ENCODE assay signal across 18 cellular contexts in genomic region chr4:102318105-102318504, GRCh38. TPM values are rescaled to one million over a fixed set of nuclear protein-coding genes. Genes with fewer than 3 reads are reported as not detected.
A peak's percentile ranks its signal among the peaks of the same experiment; 100 is the strongest.
DNase-seq lines count a peak whose midpoint lies in the region; ATAC-seq and TF ChIP-seq lines count a peak whose summit lies in the region.
"Had no signal": no experiment of that assay in that cellular context is flagged by ENCODE, and none has a peak within 500 bp of the region (broad histone marks: within the 10 kb centered on the region; RNA-seq: fewer than 3 reads in every experiment).

No MANE protein-coding gene starts in this region.

- TF ChIP-seq CTCF in WTC11 (IDR thresholded peaks at IDR 0.05) (no peak), nephron (IDR thresholded peaks at IDR 0.05; ENCODE audit: unreplicated experiment in 3 of 3) (no peak)

- POLR2A ChIA-PET in WTC11 (lab: Charles Lee) = no interaction called here

- no peak for TF ChIP-seq POLR2A in erythroblast (IDR thresholded peaks at IDR 0.05; ENCODE audit: low read length)

- H3K9me3 Mint-ChIP-seq in WTC11 = peaks cover 8% of the 10 kb centered on the region
- no peaks in the 10 kb centered on the region for H3K9me3 Mint-ChIP-seq in nephron
- H3K9me3 Mint-ChIP-seq: CD8-positive, alpha-beta T cell had no signal

- H3K36me3 Mint-ChIP-seq in WTC11 = peaks cover 20% of the 10 kb centered on the region
- peaks cover 14% of the 10 kb centered on the region for H3K36me3 Mint-ChIP-seq in nephron (ENCODE audit: low read depth)

- H3K4me3 Mint-ChIP-seq in WTC11 (no peak overlapping the region), nephron (no peak overlapping the region)
- H3K4me3 Mint-ChIP-seq: CD8-positive, alpha-beta T cell had no signal

- 0 out of 2 replicates have a peak overlapping the region, but pooled peaks have one; percentile 71 for H3K27ac Mint-ChIP-seq in WTC11
- peak overlapping the region in 2 of 3 experiments; percentile 8 to 96 for H3K27ac Mint-ChIP-seq in nephron
- H3K27ac Mint-ChIP-seq: CD8-positive, alpha-beta T cell had no signal

- H3K4me1 Mint-ChIP-seq in WTC11 (peaks cover 47% of the 10 kb centered on the region), nephron (peaks cover 12% of the 10 kb centered on the region)

- H3K27me3 Mint-ChIP-seq in WTC11 (ENCODE audit: low read depth) = no peaks in the 10 kb centered on the region
- H3K27me3 Mint-ChIP-seq in nephron (ENCODE audit: low read depth) = no peaks in the 10 kb centered on the region

- CTCF ChIA-PET in WTC11 (lab: Charles Lee) = no interaction called here

- in situ Hi-C loops in G401 (cut with HindIII; ENCODE audit: low sequenced_read_pairs) = no loop called here

- ATAC-seq in WTC11 (no peak), GM18511 (IDR thresholded peaks at IDR 0.05; ENCODE audit: unreplicated experiment) (no peak)
- ATAC-seq: A549; CD8-positive, alpha-beta T cell; SK-N-SH treated with all-trans-retinoic acid at 6 μM for 48 hours had no signal

- DNase-seq in G401 (ENCODE audit: low spot score) (peak; percentile 45), WTC11 (ENCODE audit: low spot score) (no peak), erythroblast (lab: John Stamatoyannopoulos, UW) (peak; percentile 29 to 74), SHP77 (lab: John Stamatoyannopoulos, UW) (no peak), HCEC 1CT (no peak)
- DNase-seq: CD8-positive, alpha-beta T cell; DMS79 treated with DMSO at 0.1 percent for 48 hours; H7; NCI-H1105 treated with DMSO at 0.1 percent for 48 hours; NCI-H1694; NCI-H2081 treated with DMSO at 0.1 percent for 48 hours; NCI-H446 treated with DMSO at 0.1 percent for 48 hours; NCI-H774; SHP77 treated with DMSO at 0.1 percent for 48 hours had no signal

TF ChIP-seq in WTC11, 78 proteins besides CTCF, POLR2A, EP300 and RAD21:
- TF ChIP-seq HMGA2 (CRISPR knock-in tag; IDR thresholded peaks at IDR 0.05) (no peak), ZSCAN18 (CRISPR knock-in tag; IDR thresholded peaks at IDR 0.05) (no peak)

RNA-seq across cellular contexts. Expression of gene SLC39A8, which starts 27.2 kb away (rescaled TPM):
- total RNA-seq in G401 (2014; rRNA removed; shearing (Covaris generic)) = 6.7 and 11.1 TPM in 2 replicates
- total RNA-seq in WTC11 (2021) = 35.1 to 40.0 TPM (median 35.9 TPM) in 3 replicates

Comparison
In these comparisons a context has a peak if more than half of its experiments do, and no peak if none do; other contexts are left out.
1. DNase-seq: peak in G401 (single experiment) and erythroblast (2 of 2); none in WTC11 (single experiment), SHP77 (0 of 2) and HCEC 1CT (single experiment).